In genomic region chr7:154853063-154853726, GRCh38 we compare ENCODE assay signal across 23 cellular contexts.
"Had no signal": no experiment of that assay in that cellular context is flagged by ENCODE, and none has a peak within 500 bp of the region (broad histone marks: within the 10 kb centered on the region; RNA-seq: fewer than 3 reads in every experiment).

No MANE protein-coding gene starts in this region.

- H3K27ac ChIP-seq: epithelial cell of prostate, esophagus squamous epithelium, heart right ventricle, prostate gland, suprapubic skin, tibial artery had no signal

- H3K4me3 ChIP-seq: esophagus squamous epithelium, heart right ventricle, prostate gland, suprapubic skin, tibial artery had no signal

- H3K4me1 ChIP-seq: esophagus squamous epithelium, heart right ventricle, prostate gland, suprapubic skin, tibial artery had no signal

- H3K4me1 Mint-ChIP-seq: activated CD4-positive, alpha-beta T cell treated with anti-CD3 and anti-CD28 coated beads for 36 hours; activated naive CD4-positive, alpha-beta T cell treated with anti-CD3 and anti-CD28 coated beads, Interleukin-2, amount 10 ng/mL, durations not matched to agents 7 days and 5 days; activated naive CD8-positive, alpha-beta T cell treated with anti-CD3 and anti-CD28 coated beads, Interleukin-2, amount 10 ng/mL, durations not matched to agents 7 days and 5 days had no signal

- H3K36me3 Mint-ChIP-seq: activated naive CD4-positive, alpha-beta T cell treated with anti-CD3 and anti-CD28 coated beads, Interleukin-2, amount 10 ng/mL, durations not matched to agents 7 days and 5 days; activated naive CD8-positive, alpha-beta T cell treated with anti-CD3 and anti-CD28 coated beads, Interleukin-2, amount 10 ng/mL, durations not matched to agents 7 days and 5 days; natural killer cell treated with Interleukin-12 subunit alpha and Interleukin-12 subunit beta and Interleukin-15 and Interleukin-18, amount 100 ng/mL, for 72 hours had no signal

- DNase-seq: activated CD4-positive, alpha-beta T cell treated with anti-CD3 and anti-CD28 coated beads for 36 hours; activated CD4-positive, alpha-beta T cell treated with anti-CD3 and anti-CD28 coated beads, Interleukin-2, amount 50 U/mL, for 48 hours; activated CD4-positive, CD25-positive, alpha-beta regulatory T cell; activated CD8-positive, alpha-beta memory T cell treated with anti-CD3 and anti-CD28 coated beads for 24 hours; activated effector memory CD4-positive, alpha-beta T cell treated with Interleukin-2 at 50 U/mL for 16 hours; activated naive CD4-positive, alpha-beta T cell treated with anti-CD3 and anti-CD28 coated beads, Interleukin-2, amount 10 ng/mL, durations not matched to agents 7 days and 5 days; activated naive CD8-positive, alpha-beta T cell treated with anti-CD3 and anti-CD28 coated beads, Interleukin-2, amount 10 ng/mL, durations not matched to agents 7 days and 5 days; central memory CD4-positive, alpha-beta T cell; effector CD4-positive, alpha-beta T cell; esophagus squamous epithelium; foreskin melanocyte; heart right ventricle; midbrain; retina; stimulated activated naive CD4-positive, alpha-beta T cell had no signal

- H3K4me3 Mint-ChIP-seq: activated CD4-positive, alpha-beta T cell treated with anti-CD3 and anti-CD28 coated beads for 36 hours; activated naive CD4-positive, alpha-beta T cell treated with anti-CD3 and anti-CD28 coated beads, Interleukin-2, amount 10 ng/mL, durations not matched to agents 7 days and 5 days; activated naive CD8-positive, alpha-beta T cell treated with anti-CD3 and anti-CD28 coated beads, Interleukin-2, amount 10 ng/mL, durations not matched to agents 7 days and 5 days; dendritic cell treated with granulocyte-macrophage colony-stimulating factor and Interleukin-4, amounts not matched to agents 40 ng/mL and 50 ng/mL, for 4 days; natural killer cell treated with Interleukin-12 subunit alpha and Interleukin-12 subunit beta and Interleukin-15 and Interleukin-18, amount 100 ng/mL, for 72 hours had no signal

- H3K9me3 ChIP-seq: esophagus squamous epithelium, prostate gland, tibial artery had no signal

- H3K27me3 ChIP-seq: esophagus squamous epithelium, suprapubic skin, tibial artery had no signal

- FAIRE-seq: keratinocyte had no signal

- H3K27ac Mint-ChIP-seq: activated CD4-positive, alpha-beta T cell treated with anti-CD3 and anti-CD28 coated beads for 36 hours; activated naive CD4-positive, alpha-beta T cell treated with anti-CD3 and anti-CD28 coated beads, Interleukin-2, amount 10 ng/mL, durations not matched to agents 7 days and 5 days; activated naive CD8-positive, alpha-beta T cell treated with anti-CD3 and anti-CD28 coated beads, Interleukin-2, amount 10 ng/mL, durations not matched to agents 7 days and 5 days; dendritic cell treated with granulocyte-macrophage colony-stimulating factor and Interleukin-4, amounts not matched to agents 40 ng/mL and 50 ng/mL, for 4 days; natural killer cell treated with Interleukin-12 subunit alpha and Interleukin-12 subunit beta and Interleukin-15 and Interleukin-18, amount 100 ng/mL, for 72 hours had no signal

- H3K36me3 ChIP-seq: esophagus squamous epithelium, heart right ventricle, prostate gland, suprapubic skin, tibial artery had no signal

- H3K9me3 Mint-ChIP-seq: activated naive CD4-positive, alpha-beta T cell treated with anti-CD3 and anti-CD28 coated beads, Interleukin-2, amount 10 ng/mL, durations not matched to agents 7 days and 5 days; activated naive CD8-positive, alpha-beta T cell treated with anti-CD3 and anti-CD28 coated beads, Interleukin-2, amount 10 ng/mL, durations not matched to agents 7 days and 5 days had no signal

- ATAC-seq: activated CD4-positive, alpha-beta T cell treated with anti-CD3 and anti-CD28 coated beads for 36 hours; heart right ventricle; natural killer cell treated with Interleukin-12 subunit alpha and Interleukin-12 subunit beta and Interleukin-15 and Interleukin-18, amount 100 ng/mL, for 72 hours; sciatic nerve had no signal

- H3K27me3 Mint-ChIP-seq: activated naive CD4-positive, alpha-beta T cell treated with anti-CD3 and anti-CD28 coated beads, Interleukin-2, amount 10 ng/mL, durations not matched to agents 7 days and 5 days; dendritic cell treated with granulocyte-macrophage colony-stimulating factor and Interleukin-4, amounts not matched to agents 40 ng/mL and 50 ng/mL, for 4 days had no signal
